ENCODE assay signal across 9 cellular contexts in genomic region chr10:98445200-98445812, GRCh38. TPM values are rescaled to one million over a fixed set of nuclear protein-coding genes. Genes with fewer than 3 reads are reported as not detected.
A peak's percentile ranks its signal among the peaks of the same experiment; 100 is the strongest.
DNase-seq lines count a peak whose midpoint lies in the region; ATAC-seq, FAIRE-seq and TF ChIP-seq lines count a peak whose summit lies in the region.
"Had no signal": no experiment of that assay in that cellular context is flagged by ENCODE, and none has a peak within 500 bp of the region (broad histone marks: within the 10 kb centered on the region; RNA-seq: fewer than 3 reads in every experiment).

No MANE protein-coding gene starts in this region.

- TF ChIP-seq CTCF in SU-DHL-6 (IDR thresholded peaks at IDR 0.05; ENCODE audit: insufficient read depth, low read length, poor library complexity, severe bottlenecking) = no peak
- TF ChIP-seq CTCF in fibroblast of lung (conservative IDR thresholded peaks at IDR 0.05 in 1 of 2, IDR thresholded peaks at IDR 0.05 in 1 of 2; ENCODE audit: low read depth in 1 of 2, low read length in 2 of 2) = no peak

- no peak for DNase-seq in GM23248
- no peak for DNase-seq in fibroblast of lung (ENCODE audit: low read depth in 2 of 2)
- DNase-seq in 8988T = no peak
- DNase-seq in NCI-H2029 (lab: John Stamatoyannopoulos, UW) = no peak
- no peak for DNase-seq in GM19239 (ENCODE audit: insufficient read length, low spot score)
- DNase-seq: cortex of kidney had no signal

- H3K79me2 ChIP-seq in GM23248 (ENCODE audit: insufficient read depth) = peaks cover 19% of the 10 kb centered on the region
- H3K79me2 ChIP-seq in SU-DHL-6 (ENCODE audit: insufficient read depth, low read length) = peaks cover 24% of the 10 kb centered on the region; the same call in 1 of the 2 replicates
- peaks cover 18% of the 10 kb centered on the region for H3K79me2 ChIP-seq in fibroblast of lung (ENCODE audit: control insufficient read depth, insufficient read depth, low read length)

- H3K9ac ChIP-seq in GM23248 (peak overlapping the region; percentile 95), SU-DHL-6 (ENCODE audit: low read length) (peak overlapping the region; percentile 89), fibroblast of lung (ENCODE audit: insufficient read depth, low read length) (peak overlapping the region; percentile 21), skeletal muscle satellite cell (ENCODE audit: low read depth, low read length) (peak overlapping the region; percentile 95)

- in situ Hi-C loops in GM23248 (cut with MboI) = no loop called here

- 42 to 53% methylated on average over 10 of the region's 10 CpGs for whole genome bisulfite sequencing in GM23248 (ENCODE audit: low coverage in 1 of 2, low lambda C conversion rate in 2 of 2, missing lambda C conversion rate in 2 of 2), 2 experiments

- no peak overlapping the region for H3K27ac ChIP-seq in GM23248
- H3K27ac ChIP-seq in SU-DHL-6 (ENCODE audit: low read depth, low read length) = 0 out of 2 replicates have a peak overlapping the region, but pooled peaks have one; percentile 74
- H3K27ac ChIP-seq in fibroblast of lung (ENCODE audit: insufficient read depth, low read length) = no peak overlapping the region

- H3K4me2 ChIP-seq in GM23248 (ENCODE audit: unreplicated experiment) (peak overlapping the region; percentile 84), SU-DHL-6 (ENCODE audit: low read depth, low read length, poor library complexity, severe bottlenecking) (peak overlapping the region; percentile 61), fibroblast of lung (ENCODE audit: extremely low read depth, insufficient read depth, low read length) (peak overlapping the region; percentile 96), skeletal muscle satellite cell (ENCODE audit: low read length) (peak overlapping the region; percentile 98)

- no peak for FAIRE-seq in GM19239 (lab: Jason Lieb, UNC)

- no peak for ATAC-seq in GM19328 (IDR thresholded peaks at IDR 0.05; ENCODE audit: unreplicated experiment)

- H3K9me3 ChIP-seq in GM23248 (ENCODE audit: low read depth) (no peaks in the 10 kb centered on the region), SU-DHL-6 (ENCODE audit: insufficient read depth, low read length) (no peaks in the 10 kb centered on the region), fibroblast of lung (ENCODE audit: control insufficient read depth, insufficient read depth, low read depth, low read length) (no peaks in the 10 kb centered on the region), skeletal muscle satellite cell (replicated peaks; ENCODE audit: low read length) (no peaks in the 10 kb centered on the region)

- no peaks in the 10 kb centered on the region for H4K20me1 ChIP-seq in GM23248 (ENCODE audit: insufficient read depth)
- no peaks in the 10 kb centered on the region for H4K20me1 ChIP-seq in SU-DHL-6 (ENCODE audit: low read depth, low read length)
- H4K20me1 ChIP-seq in fibroblast of lung (ENCODE audit: control insufficient read depth, extremely low read depth, insufficient read depth, low read length) = no peaks in the 10 kb centered on the region

- peaks cover 20% of the 10 kb centered on the region for H3K36me3 ChIP-seq in GM23248 (ENCODE audit: low read depth)
- H3K36me3 ChIP-seq in SU-DHL-6 (ENCODE audit: low read length) = peaks cover 16% of the 10 kb centered on the region; the same call in 1 of the 2 replicates
- H3K36me3 ChIP-seq in fibroblast of lung (ENCODE audit: control insufficient read depth, insufficient read depth, low read length) = peaks cover 16% of the 10 kb centered on the region
- H3K36me3 ChIP-seq in skeletal muscle satellite cell (ENCODE audit: insufficient read depth, low read length) = peaks cover 36% of the 10 kb centered on the region

- H3K4me1 ChIP-seq in GM23248 (ENCODE audit: insufficient read depth) (peaks cover 13% of the 10 kb centered on the region), fibroblast of lung (ENCODE audit: control insufficient read depth, extremely low read depth, insufficient read depth, low read length) (peaks cover 8% of the 10 kb centered on the region), skeletal muscle satellite cell (ENCODE audit: control insufficient read depth, insufficient read depth, low read length) (peaks cover 12% of the 10 kb centered on the region)

- H2AFZ ChIP-seq in GM23248 (no peak overlapping the region), SU-DHL-6 (ENCODE audit: low read depth, low read length, severe bottlenecking) (no peak overlapping the region), fibroblast of lung (ENCODE audit: low read length) (no peak overlapping the region)

- H3K9me2 ChIP-seq in GM23248 (ENCODE audit: insufficient read depth) (no peaks in the 10 kb centered on the region), SU-DHL-6 (replicated peaks; ENCODE audit: insufficient read depth, low read length) (no peaks in the 10 kb centered on the region)

- H3K4me3 ChIP-seq in GM23248 = peak overlapping the region; percentile 84
- H3K4me3 ChIP-seq in SU-DHL-6 (ENCODE audit: insufficient read depth, low read length, poor library complexity, severe bottlenecking) = peak overlapping the region; percentile 88
- peak overlapping the region; percentile 61 to 78 (median 72) for H3K4me3 ChIP-seq in fibroblast of lung (replicated peaks in 1 of 4; ENCODE audit: control extremely low read depth in 1 of 4, insufficient read depth in 1 of 4, low read depth in 3 of 4, low read length in 4 of 4)
- H3K4me3 ChIP-seq in skeletal muscle satellite cell (ENCODE audit: low read length) = peak overlapping the region; percentile 97

- H3F3A ChIP-seq in GM23248 (ENCODE audit: insufficient read depth) (no peaks in the 10 kb centered on the region), SU-DHL-6 (ENCODE audit: insufficient read depth) (no peaks in the 10 kb centered on the region)

- H3K27me3 ChIP-seq in GM23248 (replicated peaks; ENCODE audit: insufficient read depth) (no peaks in the 10 kb centered on the region), SU-DHL-6 (ENCODE audit: low read length) (no peaks in the 10 kb centered on the region), fibroblast of lung (ENCODE audit: control insufficient read depth, insufficient read depth, low read length) (no peaks in the 10 kb centered on the region), skeletal muscle satellite cell (ENCODE audit: control insufficient read depth, insufficient read depth, low read length) (no peaks in the 10 kb centered on the region)

RNA-seq across cellular contexts. Expression of gene HPS1, which starts 1.4 kb away (rescaled TPM):
- 53.2 and 54.5 TPM in 2 replicates for total RNA-seq in GM23248 (2014; rRNA removed; shearing (Covaris generic))
- 80.6 and 86.9 TPM in 2 replicates for polyA plus RNA-seq in GM23248 (2016; fragmentation: Nextera tagmentation; extraction: Ambion mirVana)
- 28.8 and 44.6 TPM in 2 replicates for total RNA-seq in fibroblast of lung
- 58.1 and 65.0 TPM in 2 replicates for polyA plus RNA-seq in fibroblast of lung
- polyA plus RNA-seq in fibroblast of lung (2012) = 69.4 and 77.0 TPM in 2 replicates
- 132 TPM in 2 replicates for polyA minus RNA-seq in fibroblast of lung (ENCODE audit: low replicate concordance)
- total RNA-seq in skeletal muscle satellite cell (2012; rRNA removed) = 26.6 and 35.5 TPM in 2 replicates

RNA-seq across cellular contexts. Expression of gene PYROXD2, which starts 30.3 kb away (rescaled TPM):
- 13.8 and 14.0 TPM in 2 replicates for total RNA-seq in GM23248 (2014; rRNA removed; shearing (Covaris generic))
- polyA plus RNA-seq in GM23248 (2016; fragmentation: Nextera tagmentation; extraction: Ambion mirVana) (12.0 and 12.1 TPM in 2 replicates), fibroblast of lung (8.7 and 15.9 TPM in 2 replicates)
- total RNA-seq in fibroblast of lung = 12.8 and 16.0 TPM in 2 replicates
- 9.3 and 16.8 TPM in 2 replicates for polyA plus RNA-seq in fibroblast of lung (2012)
- polyA minus RNA-seq in fibroblast of lung (ENCODE audit: low replicate concordance) = 6.9 and 20.3 TPM in 2 replicates
- total RNA-seq in skeletal muscle satellite cell (2012; rRNA removed) = 3.9 and 6.1 TPM in 2 replicates

Comparison
In these comparisons a context has a peak if more than half of its experiments do, and no peak if none do; other contexts are left out.
1. H3K9ac ChIP-seq: peak in every context shown above with its lines; median percentile 95 in GM23248; 95 in skeletal muscle satellite cell; 89 in SU-DHL-6; 21 in fibroblast of lung.